ENCODE assay signal across 8 cellular contexts in the genomic region with DNA sequence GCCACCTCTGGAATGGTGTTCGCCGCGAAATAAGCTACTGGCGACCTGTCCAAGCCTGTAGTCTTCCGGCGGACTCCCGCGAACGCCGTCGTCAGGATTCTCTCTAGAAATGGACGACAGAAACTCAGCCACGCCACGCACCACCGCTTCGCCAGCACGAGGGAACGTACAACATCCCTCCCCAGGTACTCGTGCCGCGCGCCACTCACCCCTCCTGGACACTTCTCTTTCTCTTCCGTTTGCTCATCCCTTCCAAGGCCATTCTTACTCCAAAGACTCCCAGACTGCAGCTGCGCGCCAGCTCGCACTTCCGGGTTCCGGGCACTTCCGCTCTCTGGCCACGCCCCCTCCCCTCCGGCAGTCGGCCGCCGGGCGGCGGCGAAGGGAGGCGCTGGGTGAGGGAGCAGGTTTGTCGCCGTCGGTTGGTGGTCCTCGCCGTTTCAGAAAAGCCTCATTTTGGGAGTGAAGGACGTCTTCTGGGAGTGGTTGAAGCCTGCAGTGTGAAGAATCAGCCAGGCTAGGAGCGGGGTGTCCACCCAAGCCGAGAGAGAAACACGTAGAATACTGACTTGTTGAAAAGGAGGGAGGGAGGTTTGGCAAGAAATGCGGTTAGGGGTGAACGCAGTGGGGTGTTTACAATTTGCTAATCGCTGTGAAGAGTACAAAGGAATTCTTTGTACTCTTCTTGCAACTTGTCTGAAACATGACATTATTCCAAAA. TPM values are rescaled to one million over a fixed set of nuclear protein-coding genes. Genes with fewer than 3 reads are reported as not detected.
DNase-seq lines count a peak whose midpoint lies in the region; ATAC-seq and TF ChIP-seq lines count a peak whose summit lies in the region.

TSS of gene RBM34 (minus strand) at position 286 of the 720 bp plus-strand sequence. CDS start at position 262, 24 bp downstream.

- H3K4me3 ChIP-seq in DOHH2 (ENCODE audit: low read length) (peak within 1 kb of the TSS; percentile 92), Karpas-422 (ENCODE audit: low read length) (peak within 1 kb of the TSS; percentile 88), esophagus squamous epithelium (peak within 1 kb of the TSS; percentile 69 to 93 (median 76))

- peak within 1 kb of the TSS; percentile 68 for H3K4me2 ChIP-seq in DOHH2 (ENCODE audit: low read length)
- H3K4me2 ChIP-seq in Karpas-422 (ENCODE audit: low read depth, low read length, poor library complexity, severe bottlenecking): peak within 1 kb of the TSS; percentile 93

- peaks cover 29% of the 10 kb centered on the region for H3K4me1 ChIP-seq in DOHH2 (ENCODE audit: control insufficient read depth, low read length)
- H3K4me1 ChIP-seq in Karpas-422 (ENCODE audit: low read length): peaks cover 18% of the 10 kb centered on the region
- H3K4me1 ChIP-seq in esophagus squamous epithelium: peaks cover 8 to 51% (median 12%) of the 10 kb centered on the region in 3 donors

- peak within 1 kb of the TSS; percentile 60 for H3K27ac ChIP-seq in DOHH2 (ENCODE audit: low read depth, low read length)
- H3K27ac ChIP-seq in Karpas-422 (ENCODE audit: low read length): peak within 1 kb of the TSS; percentile 41
- peak within 1 kb of the TSS; percentile 89 to 96 (median 92) for H3K27ac ChIP-seq in esophagus squamous epithelium

- H2AFZ ChIP-seq in Karpas-422 (ENCODE audit: low read length): peak within 1 kb of the TSS; percentile 78

- intact Hi-C loops in esophagus squamous epithelium (cut with DNase I): no loop called here

- peak within 1 kb of the TSS; percentile 92 for H3K27ac Mint-ChIP-seq in activated T-cell treated with anti-CD3 and anti-CD28 coated beads, Interleukin-2, amount 50 U/mL, for 72 hours

- H3K9me3 ChIP-seq in DOHH2 (ENCODE audit: control insufficient read depth, insufficient read depth, low read length) (no peaks in the 10 kb centered on the region), Karpas-422 (ENCODE audit: low read length) (no peaks in the 10 kb centered on the region), esophagus squamous epithelium (no peaks in the 10 kb centered on the region)

- H3K27me3 Mint-ChIP-seq in activated T-cell treated with anti-CD3 and anti-CD28 coated beads, Interleukin-2, amount 50 U/mL, for 72 hours (ENCODE audit: low read depth): no peaks in the 10 kb centered on the region

- no peaks in the 10 kb centered on the region for H3K9me2 ChIP-seq in DOHH2 (replicated peaks; ENCODE audit: control insufficient read depth, low read length)
- no peaks in the 10 kb centered on the region for H3K9me2 ChIP-seq in Karpas-422 (replicated peaks; ENCODE audit: insufficient read depth, low read length)

- peaks cover 6 to 9% of the 10 kb centered on the region in 2 donors for H3K36me3 Mint-ChIP-seq in activated T-cell treated with anti-CD3 and anti-CD28 coated beads, Interleukin-2, amount 50 U/mL, for 72 hours (ENCODE audit: insufficient read depth in 2 of 2)

- peak within 1 kb of the TSS; percentile 83 to 88 for H3K4me3 Mint-ChIP-seq in activated T-cell treated with anti-CD3 and anti-CD28 coated beads, Interleukin-2, amount 50 U/mL, for 72 hours

- no peak for TF ChIP-seq CTCF in DOHH2 (IDR thresholded peaks at IDR 0.05; ENCODE audit: low read depth, low read length, poor library complexity, severe bottlenecking)
- TF ChIP-seq CTCF in esophagus squamous epithelium (IDR thresholded peaks at IDR 0.05): peak in 4 of 6 experiments; percentile 24 to 43 (median 34)

- H4K20me1 ChIP-seq in DOHH2 (ENCODE audit: control insufficient read depth, insufficient read depth, low read depth, low read length) (no peaks in the 10 kb centered on the region), Karpas-422 (ENCODE audit: insufficient read depth, low read depth, low read length) (no peaks in the 10 kb centered on the region)

- TF ChIP-seq POLR2A in esophagus squamous epithelium (IDR thresholded peaks at IDR 0.05): peak in 3 of 4 donors; percentile 95 to 99 (median 95)

- WGBS in esophagus squamous epithelium, 2 donors: 1% methylated on average over 36 to 40 of the region's 50 CpGs

- H3K9me3 Mint-ChIP-seq in activated T-cell treated with anti-CD3 and anti-CD28 coated beads, Interleukin-2, amount 50 U/mL, for 72 hours: peaks cover 2% of the 10 kb centered on the region in 2 donors

- peaks cover 23% of the 10 kb centered on the region for H3K4me1 Mint-ChIP-seq in activated T-cell treated with anti-CD3 and anti-CD28 coated beads, Interleukin-2, amount 50 U/mL, for 72 hours (ENCODE audit: low read depth)

- DNase-seq in Karpas-422: peak; percentile 96
- DNase-seq in RKO (ENCODE audit: low spot score): peak; percentile 93
- peak; percentile 95 to 96 for DNase-seq in activated T-cell treated with anti-CD3 and anti-CD28 coated beads, Interleukin-2, amount 50 U/mL, for 72 hours
- peak; percentile 46 for DNase-seq in esophagus squamous epithelium (lab: John Stamatoyannopoulos, UW)
- DNase-seq in myocyte (ENCODE audit: low read depth): peak; percentile 90
- peak; percentile 78 to 89 for DNase-seq in stimulated activated CD8-positive, alpha-beta memory T cell treated with anti-CD3 and anti-CD28 coated beads, Interleukin-7, amount 100 ng/mL, for 4 hours (ENCODE audit: low read depth in 2 of 2)

- H3K79me2 ChIP-seq in DOHH2 (ENCODE audit: control insufficient read depth, low read length) (peaks cover 52% of the 10 kb centered on the region), Karpas-422 (ENCODE audit: low read length) (peaks cover 48% of the 10 kb centered on the region)

- peak within 1 kb of the TSS; percentile 79 for H3K9ac ChIP-seq in Karpas-422 (ENCODE audit: low read length)

- ATAC-seq in GM21825 (IDR thresholded peaks at IDR 0.05; ENCODE audit: unreplicated experiment): peak; percentile 96
- ATAC-seq in activated T-cell treated with anti-CD3 and anti-CD28 coated beads, Interleukin-2, amount 50 U/mL, for 72 hours (replicated peaks in 1 of 2): peak; percentile 92 to 93

- H3F3A ChIP-seq in DOHH2 (ENCODE audit: control insufficient read depth, insufficient read depth): peaks cover 13% of the 10 kb centered on the region

- no peaks in the 10 kb centered on the region for H3K27me3 ChIP-seq in DOHH2 (ENCODE audit: control insufficient read depth, low read length)
- no peaks in the 10 kb centered on the region for H3K27me3 ChIP-seq in Karpas-422 (ENCODE audit: low read length)
- no peaks in the 10 kb centered on the region for H3K27me3 ChIP-seq in esophagus squamous epithelium

- H3K36me3 ChIP-seq in DOHH2 (ENCODE audit: control insufficient read depth, low read length) (peaks cover 45% of the 10 kb centered on the region), Karpas-422 (ENCODE audit: insufficient read depth, low read length) (peaks cover 15% of the 10 kb centered on the region; the same call in 1 of the 2 replicates), esophagus squamous epithelium (peaks cover 0 to 34% (median 5%) of the 10 kb centered on the region in 3 donors)

RNA-seq across cellular contexts. Expression of gene RBM34, which starts in this region (rescaled TPM):
- total RNA-seq in Karpas-422 (2014; rRNA removed; shearing (Covaris generic); ENCODE audit: low replicate concordance): 39.3 and 45.1 TPM in 2 replicates
- total RNA-seq in activated T-cell treated with anti-CD3 and anti-CD28 coated beads, Interleukin-2, amount 50 U/mL, for 72 hours: 100 to 1,000 TPM; 127 to 128 TPM
- total RNA-seq in esophagus squamous epithelium: 10 to 100 TPM; 38.8 to 54.2 (median 40.5) TPM
- 86.9 and 101 TPM in 2 replicates for total RNA-seq in myocyte
- 44.3 TPM for polyA plus RNA-seq in myocyte (2012)

Comparison
In these comparisons a context has a peak if more than half of its experiments do, and no peak if none do; other contexts are left out.
1. Peak in every context shown above with its lines: DNase-seq, ATAC-seq, H3K4me3 ChIP-seq and H3K27ac ChIP-seq.
2. H3K27ac ChIP-seq: peak in every context shown above with its lines; median percentile 92 in esophagus squamous epithelium; 60 in DOHH2; 41 in Karpas-422.
3. DNase-seq: peak in every context shown above with its lines; median percentile 96 in Karpas-422; 96 in activated T-cell treated with anti-CD3 and anti-CD28 coated beads, Interleukin-2, amount 50 U/mL, for 72 hours; 93 in RKO; 90 in myocyte; 84 in stimulated activated CD8-positive, alpha-beta memory T cell treated with anti-CD3 and anti-CD28 coated beads, Interleukin-7, amount 100 ng/mL, for 4 hours; 46 in esophagus squamous epithelium.